Comparison of ENCODE assay signal across 8 cellular contexts in the genomic region with DNA sequence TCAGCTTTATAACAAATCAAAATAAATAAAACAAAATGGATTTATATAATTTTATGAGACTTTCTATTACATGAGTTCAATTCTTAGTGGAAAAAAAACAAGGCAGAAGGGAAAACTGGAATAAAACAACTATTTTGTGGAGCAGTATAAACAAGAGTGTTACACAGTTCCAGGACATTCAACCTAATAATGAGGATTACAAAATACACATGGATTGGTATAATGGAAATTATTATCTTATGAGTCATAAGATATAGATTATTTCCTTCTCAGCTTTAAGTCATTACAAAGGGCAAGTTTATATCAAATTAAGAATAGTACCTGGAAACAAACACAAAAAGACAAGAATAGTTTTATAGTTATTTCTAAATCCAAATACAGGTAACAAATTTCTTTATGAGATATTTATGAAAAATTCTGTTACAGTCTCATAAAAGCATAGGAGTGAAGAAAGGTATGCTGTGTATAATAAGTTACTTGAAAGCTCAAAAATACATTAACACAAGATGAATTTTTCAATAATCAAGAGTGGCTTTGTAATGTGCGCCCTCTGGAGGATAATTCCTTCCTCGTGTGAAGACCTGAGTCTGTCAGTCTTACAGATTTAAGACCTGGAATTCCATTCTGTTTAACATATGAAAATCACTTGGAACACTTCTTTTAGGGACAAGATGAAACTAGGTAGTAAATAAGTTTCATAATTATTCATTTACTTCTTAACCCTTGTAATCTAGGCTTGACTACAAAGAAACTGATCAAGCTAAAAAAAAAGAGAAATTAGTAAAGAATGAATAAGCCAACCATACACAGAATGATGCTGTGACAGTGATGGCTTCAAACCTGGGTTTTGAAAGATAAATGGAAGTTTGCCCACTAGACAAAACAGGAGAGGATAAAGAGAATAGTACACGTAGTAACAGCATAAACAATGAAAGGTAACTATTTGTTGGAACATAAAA. TPM values are rescaled to one million over a fixed set of nuclear protein-coding genes. Genes with fewer than 3 reads are reported as not detected.
DNase-seq lines count a peak whose midpoint lies in the region; ATAC-seq and TF ChIP-seq lines count a peak whose summit lies in the region.

No MANE protein-coding gene starts in this region.

- H3K4me2 ChIP-seq in Loucy (ENCODE audit: low read depth, low read length, poor library complexity, severe bottlenecking) (peak overlapping the region; percentile 41), trophoblast cell (ENCODE audit: low read length) (no peak overlapping the region)

- no peaks in the 10 kb centered on the region for H3K79me1 ChIP-seq in trophoblast cell (ENCODE audit: low read length)

- no peak overlapping the region for H4K12ac ChIP-seq in trophoblast cell (ENCODE audit: low read depth, low read length)

- H3K79me2 ChIP-seq in Loucy (ENCODE audit: insufficient read depth, low read length), result peaks cover 68% of the 10 kb centered on the region
- H3K79me2 ChIP-seq in trophoblast cell (ENCODE audit: control insufficient read depth, insufficient read depth, low read length, poor library complexity), result no peaks in the 10 kb centered on the region

- no peak overlapping the region for H4K91ac ChIP-seq in trophoblast cell (ENCODE audit: low read depth, low read length)

- peak overlapping the region; percentile 30 for H3K27ac Mint-ChIP-seq in activated naive CD8-positive, alpha-beta T cell
- H3K27ac Mint-ChIP-seq in activated naive CD8-positive, alpha-beta T cell treated with anti-CD3 and anti-CD28 coated beads for 36 hours, result no peak overlapping the region

- H3K27me3 ChIP-seq in Loucy (ENCODE audit: insufficient read depth, low read length, poor library complexity, severe bottlenecking) (no peaks in the 10 kb centered on the region), trophoblast cell (ENCODE audit: insufficient read depth, low read length) (no peaks in the 10 kb centered on the region)

- peaks cover 10% of the 10 kb centered on the region for H3K36me3 Mint-ChIP-seq in activated naive CD8-positive, alpha-beta T cell
- peaks cover 20% of the 10 kb centered on the region for H3K36me3 Mint-ChIP-seq in activated naive CD8-positive, alpha-beta T cell treated with anti-CD3 and anti-CD28 coated beads for 36 hours

- no peak for DNase-seq in activated naive CD8-positive, alpha-beta T cell treated with anti-CD3 and anti-CD28 coated beads for 36 hours
- DNase-seq in activated CD4-positive, alpha-beta T cell treated with anti-CD3 and anti-CD28 coated beads for 48 hours, result peak; percentile 23
- DNase-seq in fibroblast of villous mesenchyme (ENCODE audit: low read depth) (peak; percentile 68), trophoblast cell (peak; percentile 52 to 86)

- no peak overlapping the region for H3K4me3 ChIP-seq in Loucy (ENCODE audit: low read length, poor library complexity, severe bottlenecking)
- H3K4me3 ChIP-seq in fibroblast of villous mesenchyme (ENCODE audit: low read depth, low read length), result no peak overlapping the region
- H3K4me3 ChIP-seq in trophoblast cell (ENCODE audit: low read depth, low read length), result no peak overlapping the region

- H3F3A ChIP-seq in Loucy (ENCODE audit: low read depth), result no peaks in the 10 kb centered on the region

- no peak overlapping the region for H3K18ac ChIP-seq in trophoblast cell (ENCODE audit: low read length)

- ATAC-seq in GM19397 (IDR thresholded peaks at IDR 0.05; ENCODE audit: unreplicated experiment), result no peak
- no peak for ATAC-seq in GM18873 (IDR thresholded peaks at IDR 0.05; ENCODE audit: low FRiP score, unreplicated experiment)

- H3K9me3 ChIP-seq in Loucy (ENCODE audit: insufficient read depth, low read depth, low read length) (no peaks in the 10 kb centered on the region), trophoblast cell (ENCODE audit: insufficient read depth, low read depth, low read length) (no peaks in the 10 kb centered on the region)

- no peak overlapping the region for H2BK12ac ChIP-seq in trophoblast cell (ENCODE audit: low read length)

- no peak overlapping the region for H2AK5ac ChIP-seq in trophoblast cell (ENCODE audit: low read length)

- H3K9me3 Mint-ChIP-seq in activated naive CD8-positive, alpha-beta T cell (ENCODE audit: low read depth), result no peaks in the 10 kb centered on the region
- H3K9me3 Mint-ChIP-seq in activated naive CD8-positive, alpha-beta T cell treated with anti-CD3 and anti-CD28 coated beads for 36 hours, result no peaks in the 10 kb centered on the region

- peaks cover 35% of the 10 kb centered on the region for H3K4me1 ChIP-seq in Loucy (ENCODE audit: insufficient read depth, low read length, poor library complexity, severe bottlenecking)
- H3K4me1 ChIP-seq in trophoblast cell (ENCODE audit: control insufficient read depth in 1 of 2, insufficient read depth in 2 of 2, low read length in 2 of 2), result no peaks in the 10 kb centered on the region

- no peak overlapping the region for H2BK5ac ChIP-seq in trophoblast cell (ENCODE audit: low read depth, low read length, poor library complexity)

- no peak overlapping the region for H2AFZ ChIP-seq in Loucy (ENCODE audit: low read length)
- no peak overlapping the region for H2AFZ ChIP-seq in trophoblast cell (ENCODE audit: insufficient read depth, low read length, poor library complexity)

- no peak overlapping the region for H4K8ac ChIP-seq in trophoblast cell (ENCODE audit: low read depth, low read length)

- no peaks in the 10 kb centered on the region for H3K9me2 ChIP-seq in Loucy (replicated peaks; ENCODE audit: low read depth, low read length)

- no peak overlapping the region for H3K4ac ChIP-seq in trophoblast cell (ENCODE audit: low read depth, low read length)

- H3K14ac ChIP-seq in trophoblast cell (ENCODE audit: low read length), result no peak overlapping the region

- peaks cover 39% of the 10 kb centered on the region for H3K36me3 ChIP-seq in Loucy (ENCODE audit: insufficient read depth, low read length)
- peaks cover 8 to 10% of the 10 kb centered on the region in 2 experiments for H3K36me3 ChIP-seq in trophoblast cell (ENCODE audit: control insufficient read depth in 1 of 2, insufficient read depth in 2 of 2, low read length in 2 of 2)

- H4K20me1 ChIP-seq in Loucy (ENCODE audit: insufficient read depth, low read length, poor library complexity, severe bottlenecking), result peaks cover 62% of the 10 kb centered on the region

- no peak overlapping the region for H3K9ac ChIP-seq in Loucy (ENCODE audit: low read depth, low read length, poor library complexity, severe bottlenecking)
- no peak overlapping the region for H3K9ac ChIP-seq in trophoblast cell (ENCODE audit: low read length)

- no peak overlapping the region for H2BK120ac ChIP-seq in trophoblast cell (ENCODE audit: insufficient read depth, low read length, poor library complexity)

- WGBS in trophoblast cell (ENCODE audit: extremely low coverage, insufficient coverage, insufficient read length), result no CpG with 5 or more reads among the region's 3 CpGs

- no peaks in the 10 kb centered on the region for H3K27me3 Mint-ChIP-seq in activated naive CD8-positive, alpha-beta T cell
- H3K27me3 Mint-ChIP-seq in activated naive CD8-positive, alpha-beta T cell treated with anti-CD3 and anti-CD28 coated beads for 36 hours, result no peaks in the 10 kb centered on the region

- H3K27ac ChIP-seq in trophoblast cell (ENCODE audit: low read depth, low read length), result no peak overlapping the region

- H3K23ac ChIP-seq in trophoblast cell (ENCODE audit: low read length), result no peak overlapping the region

- TF ChIP-seq CTCF in Loucy (conservative IDR thresholded peaks at IDR 0.05; ENCODE audit: low read length) (peak; percentile 91), fibroblast of villous mesenchyme (IDR thresholded peaks at IDR 0.05; ENCODE audit: insufficient read depth, low read depth, low read length) (peak; percentile 71)

- H3K4me3 Mint-ChIP-seq in activated naive CD8-positive, alpha-beta T cell, result no peak overlapping the region
- H3K4me3 Mint-ChIP-seq in activated naive CD8-positive, alpha-beta T cell treated with anti-CD3 and anti-CD28 coated beads for 36 hours, result no peak overlapping the region

- peaks cover 61% of the 10 kb centered on the region for H3K4me1 Mint-ChIP-seq in activated naive CD8-positive, alpha-beta T cell (ENCODE audit: low read depth)
- H3K4me1 Mint-ChIP-seq in activated naive CD8-positive, alpha-beta T cell treated with anti-CD3 and anti-CD28 coated beads for 36 hours, result peaks cover 31% of the 10 kb centered on the region

RNA-seq across cellular contexts. Expression of gene COPS2, which starts 9.5 kb away (rescaled TPM):
- 100 to 1,000 TPM; 109 to 113 TPM for total RNA-seq in activated naive CD8-positive, alpha-beta T cell treated with anti-CD3 and anti-CD28 coated beads for 36 hours
- 63.1 and 85.9 TPM in 2 replicates for total RNA-seq in fibroblast of villous mesenchyme
- 63.9 and 64.6 TPM in 2 replicates for polyA plus RNA-seq in trophoblast cell (2013)

RNA-seq across cellular contexts. Expression of gene GALK2, which starts 24.1 kb away (rescaled TPM):
- 10 to 100 TPM; 25.4 to 26.1 TPM for total RNA-seq in activated naive CD8-positive, alpha-beta T cell treated with anti-CD3 and anti-CD28 coated beads for 36 hours
- 38.7 and 58.7 TPM in 2 replicates for total RNA-seq in fibroblast of villous mesenchyme
- 10.5 and 11.5 TPM in 2 replicates for polyA plus RNA-seq in trophoblast cell (2013)
